In genomic region chr22:47836957-47837356, GRCh38 we compare ENCODE assay signal across 16 cellular contexts.
DNase-seq lines count a peak whose midpoint lies in the region; ATAC-seq and TF ChIP-seq lines count a peak whose summit lies in the region.
"Had no signal": no experiment of that assay in that cellular context is flagged by ENCODE, and none has a peak within 500 bp of the region (broad histone marks: within the 10 kb centered on the region; RNA-seq: fewer than 3 reads in every experiment).

No MANE protein-coding gene starts in this region.

- no peaks in the 10 kb centered on the region for H3K27me3 Mint-ChIP-seq in chondrocyte (ENCODE audit: low read depth)
- H3K27me3 Mint-ChIP-seq in activated naive CD8-positive, alpha-beta T cell treated with anti-CD3 and anti-CD28 coated beads for 36 hours = peaks cover 18% of the 10 kb centered on the region

- no peaks in the 10 kb centered on the region for H3K36me3 Mint-ChIP-seq in chondrocyte (ENCODE audit: low read depth)
- no peaks in the 10 kb centered on the region for H3K36me3 Mint-ChIP-seq in activated naive CD8-positive, alpha-beta T cell treated with anti-CD3 and anti-CD28 coated beads for 36 hours
- H3K36me3 Mint-ChIP-seq: activated naive CD4-positive, alpha-beta T cell treated with anti-CD3 and anti-CD28 coated beads, Interleukin-2, amount 10 ng/mL, durations not matched to agents 7 days and 5 days; brain had no signal

- peaks cover 12% of the 10 kb centered on the region for H3K9me3 Mint-ChIP-seq in chondrocyte (ENCODE audit: low read depth)
- H3K9me3 Mint-ChIP-seq in activated naive CD8-positive, alpha-beta T cell treated with anti-CD3 and anti-CD28 coated beads for 36 hours = no peaks in the 10 kb centered on the region
- H3K9me3 Mint-ChIP-seq: activated naive CD4-positive, alpha-beta T cell treated with anti-CD3 and anti-CD28 coated beads, Interleukin-2, amount 10 ng/mL, durations not matched to agents 7 days and 5 days had no signal

- peaks cover 60% of the 10 kb centered on the region for H3K4me1 Mint-ChIP-seq in chondrocyte (ENCODE audit: low read depth)
- no peaks in the 10 kb centered on the region for H3K4me1 Mint-ChIP-seq in activated naive CD8-positive, alpha-beta T cell treated with anti-CD3 and anti-CD28 coated beads for 36 hours
- H3K4me1 Mint-ChIP-seq: activated naive CD4-positive, alpha-beta T cell treated with anti-CD3 and anti-CD28 coated beads, Interleukin-2, amount 10 ng/mL, durations not matched to agents 7 days and 5 days had no signal

- peak; percentile 18 for DNase-seq in ELF-1 (ENCODE audit: low read depth, low spot score)
- peak; percentile 13 for DNase-seq in NCI-H446 treated with DMSO at 0.1 percent for 48 hours (lab: John Stamatoyannopoulos, UW)
- no peak for DNase-seq in chondrocyte (ENCODE audit: low spot score)
- DNase-seq in myocyte (ENCODE audit: low read depth) = peak; percentile 44
- DNase-seq in activated naive CD8-positive, alpha-beta T cell treated with anti-CD3 and anti-CD28 coated beads for 36 hours = no peak
- DNase-seq in NCI-H1105 (lab: John Stamatoyannopoulos, UW) = no peak
- DNase-seq: activated CD8-positive, alpha-beta memory T cell treated with anti-CD3 and anti-CD28 coated beads, Interleukin-2, amount 50 U/mL, for 48 hours; activated naive CD4-positive, alpha-beta T cell treated with anti-CD3 and anti-CD28 coated beads, Interleukin-2, amount 10 ng/mL, durations not matched to agents 7 days and 5 days; hypothalamus; left ventricle myocardium inferior; NCI-H187 treated with DMSO at 0.1 percent for 48 hours; posterior cingulate gyrus; stimulated activated naive CD4-positive, alpha-beta T cell treated with Interleukin-2 at 50 U/mL for 16 hours had no signal

- TF ChIP-seq CTCF in chondrocyte (IDR thresholded peaks at IDR 0.05) = no peak

- H3K4me3 Mint-ChIP-seq in chondrocyte (ENCODE audit: unreplicated experiment) = no peak overlapping the region
- no peak overlapping the region for H3K4me3 Mint-ChIP-seq in activated naive CD8-positive, alpha-beta T cell treated with anti-CD3 and anti-CD28 coated beads for 36 hours
- H3K4me3 Mint-ChIP-seq: activated naive CD4-positive, alpha-beta T cell treated with anti-CD3 and anti-CD28 coated beads, Interleukin-2, amount 10 ng/mL, durations not matched to agents 7 days and 5 days; brain had no signal

- peak overlapping the region; percentile 83 for H3K27ac Mint-ChIP-seq in chondrocyte (ENCODE audit: unreplicated experiment)
- no peak overlapping the region for H3K27ac Mint-ChIP-seq in activated naive CD8-positive, alpha-beta T cell treated with anti-CD3 and anti-CD28 coated beads for 36 hours
- H3K27ac Mint-ChIP-seq: activated naive CD4-positive, alpha-beta T cell treated with anti-CD3 and anti-CD28 coated beads, Interleukin-2, amount 10 ng/mL, durations not matched to agents 7 days and 5 days; brain had no signal

- no peak for ATAC-seq in HG02840 (IDR thresholded peaks at IDR 0.05; ENCODE audit: low FRiP score, unreplicated experiment)
- ATAC-seq in GM21717 (IDR thresholded peaks at IDR 0.05; ENCODE audit: unreplicated experiment) = no peak

Comparison
In these comparisons a context has a peak if more than half of its experiments do, and no peak if none do; other contexts are left out.
1. DNase-seq: peak in ELF-1 (single experiment), NCI-H446 treated with DMSO at 0.1 percent for 48 hours (single experiment) and myocyte (single experiment); none in chondrocyte (single experiment), activated naive CD8-positive, alpha-beta T cell treated with anti-CD3 and anti-CD28 coated beads for 36 hours (single experiment) and NCI-H1105 (single experiment).